ENCODE assay signal across 20 cellular contexts in genomic region chr7:3309140-3309539, GRCh38. TPM values are rescaled to one million over a fixed set of nuclear protein-coding genes. Genes with fewer than 3 reads are reported as not detected.
A peak's percentile ranks its signal among the peaks of the same experiment; 100 is the strongest.
DNase-seq lines count a peak whose midpoint lies in the region; ATAC-seq and TF ChIP-seq lines count a peak whose summit lies in the region.
"Had no signal": no experiment of that assay in that cellular context is flagged by ENCODE, and none has a peak within 500 bp of the region (broad histone marks: within the 10 kb centered on the region; RNA-seq: fewer than 3 reads in every experiment).

No MANE protein-coding gene starts in this region.

- TF ChIP-seq CTCF in AG04450 (IDR thresholded peaks at IDR 0.05; ENCODE audit: low read depth, low read length) = 0 out of 2 replicates have a peak, but pooled peaks have one; percentile 7
- no peak for TF ChIP-seq CTCF in HEK293 (tag by site-specific recombination; IDR thresholded peaks at IDR 0.05)
- peak; percentile 40; the same call in 1 of the 2 replicates for TF ChIP-seq CTCF in PC-3 (conservative IDR thresholded peaks at IDR 0.05; ENCODE audit: low read depth, low read length)
- TF ChIP-seq CTCF in fibroblast of pulmonary artery (IDR thresholded peaks at IDR 0.05; ENCODE audit: low read length, missing control alignments) = no peak

- H3K27me3 ChIP-seq in AG04450 (ENCODE audit: control insufficient read depth, insufficient read depth, low read length) (peaks cover 5% of the 10 kb centered on the region), PC-3 (ENCODE audit: low read length) (peaks cover 2% of the 10 kb centered on the region; the same call in 1 of the 2 replicates)
- H3K27me3 ChIP-seq: neural progenitor cell had no signal

- no peak overlapping the region for H3K27ac ChIP-seq in AG04450 (ENCODE audit: low read depth, low read length)
- no peak overlapping the region for H3K27ac ChIP-seq in HEK293 (ENCODE audit: extremely low read depth, low read depth, low read length)
- no peak overlapping the region for H3K27ac ChIP-seq in PC-3 (ENCODE audit: low read length)
- H3K27ac ChIP-seq: C4-2B, neural progenitor cell, thoracic aorta, WERI-Rb-1 had no signal

- no peak overlapping the region for H3K4me2 ChIP-seq in PC-3 (ENCODE audit: low read length)
- H3K4me2 ChIP-seq: GM23338, neural progenitor cell had no signal

- CTCF ChIA-PET in AG04450 (lab: Charles Lee) = interaction anchor here (0.6 to 1.9 kb wide), 9 partner anchors 8 to 1325 kb away, joined by 3 to 7 read pairs (median 4); partner anchors contain the start of gene SDK1
- CTCF ChIA-PET in HEK293 (lab: Yijun Ruan, JAX) = interaction anchor here (0.6 to 1.6 kb wide), 4 partner anchors 14 to 1170 kb away, joined by 3 to 4 read pairs (median 4); no protein-coding TSS in a partner anchor
- CTCF ChIA-PET in PC-3 (lab: Charles Lee) = interaction anchor here (0.6 to 0.7 kb wide), 5 partner anchors 90 to 551 kb away, joined by 4 to 9 read pairs (median 6); no protein-coding TSS in a partner anchor

- H3K9ac ChIP-seq in PC-3 (ENCODE audit: low read length) = no peak overlapping the region
- H3K9ac ChIP-seq: neural progenitor cell had no signal

- no peaks in the 10 kb centered on the region for H3F3A ChIP-seq in PC-3 (ENCODE audit: low read length, unreplicated experiment)

- ATAC-seq in PC-3 = peak; percentile 77
- ATAC-seq in GM21825 (IDR thresholded peaks at IDR 0.05; ENCODE audit: unreplicated experiment) = no peak
- ATAC-seq: GM23338, HepG2, sciatic nerve had no signal

- POLR2A ChIA-PET in AG04450 (lab: Yijun Ruan, JAX) = no interaction called here
- POLR2A ChIA-PET in HEK293 (lab: Yijun Ruan, JAX) = no interaction called here
- POLR2A ChIA-PET in PC-3 (lab: Charles Lee; ENCODE audit: unreplicated experiment) = interaction anchor here (0.6 kb wide), 1 partner anchor 11 kb away, joined by 6 read pairs; no protein-coding TSS in a partner anchor

- H3K9me3 ChIP-seq in AG04450 (ENCODE audit: control insufficient read depth, insufficient read depth, low read length) = no peaks in the 10 kb centered on the region
- no peaks in the 10 kb centered on the region for H3K9me3 ChIP-seq in HEK293 (ENCODE audit: control insufficient read depth, insufficient read depth, low read depth, low read length)
- no peaks in the 10 kb centered on the region for H3K9me3 ChIP-seq in PC-3 (ENCODE audit: low read length)
- H3K9me3 ChIP-seq: thoracic aorta had no signal

- no peaks in the 10 kb centered on the region for H3K9me2 ChIP-seq in PC-3 (replicated peaks; ENCODE audit: low read length)

- peaks cover 8% of the 10 kb centered on the region; the same call in 1 of the 2 replicates for H3K4me1 ChIP-seq in HEK293 (ENCODE audit: control insufficient read depth, insufficient read depth, low read length)
- no peaks in the 10 kb centered on the region for H3K4me1 ChIP-seq in PC-3 (ENCODE audit: insufficient read depth, low read length)
- H3K4me1 ChIP-seq: neural progenitor cell had no signal

- intact Hi-C loops in PC-3 (cut with micrococcal nuclease) = loop anchor here (2.0 to 10.0 kb wide), 5 partner anchors 73 to 444 kb away; no protein-coding TSS in a partner anchor

- H2AFZ ChIP-seq in PC-3 (ENCODE audit: low read length) = no peak overlapping the region
- H2AFZ ChIP-seq: GM23338, neural progenitor cell had no signal

- no peak for DNase-seq in AG04450 (ENCODE audit: low read depth, low spot score)
- DNase-seq in PC-3 = peak; percentile 65
- DNase-seq in fibroblast of pulmonary artery (ENCODE audit: low read depth) = peak; percentile 25
- no peak for DNase-seq in activated CD8-positive, alpha-beta memory T cell treated with anti-CD3 and anti-CD28 coated beads for 24 hours
- no peak for DNase-seq in UCSD-AML1 (lab: John Stamatoyannopoulos, UW; ENCODE audit: unreplicated experiment)
- DNase-seq: activated effector memory CD4-positive, alpha-beta T cell treated with Interleukin-2 at 50 U/mL for 16 hours; amniotic stem cell; EL; mesendoderm; OCI-M1; stimulated activated CD4-positive, alpha-beta T cell treated with anti-CD3 and anti-CD28 coated beads, Interleukin-2, amount 100 ng/mL, for 24 hours; WERI-Rb-1 had no signal

- H3K36me3 ChIP-seq in HEK293 (ENCODE audit: control insufficient read depth in 2 of 2, insufficient read depth in 1 of 2, low read length in 2 of 2) = no peaks in the 10 kb centered on the region
- no peaks in the 10 kb centered on the region for H3K36me3 ChIP-seq in PC-3 (ENCODE audit: low read depth, low read length)
- H3K36me3 ChIP-seq: neural progenitor cell, thoracic aorta had no signal

- H3K79me2 ChIP-seq in PC-3 (ENCODE audit: low read length) = no peaks in the 10 kb centered on the region

- H4K20me1 ChIP-seq in PC-3 (ENCODE audit: low read length) = no peaks in the 10 kb centered on the region

- H3K4me3 ChIP-seq in AG04450 (ENCODE audit: low read depth, low read length) (no peak overlapping the region), HEK293 (ENCODE audit: low read depth, low read length) (no peak overlapping the region), PC-3 (ENCODE audit: low read length) (no peak overlapping the region), fibroblast of pulmonary artery (replicated peaks; ENCODE audit: low read depth, low read length) (no peak overlapping the region)
- H3K4me3 ChIP-seq: GM23338, neural progenitor cell, thoracic aorta had no signal

- no TSS peak for BruUV-seq in PC-3 (replicated peaks; lab: Mats Ljungman, UMichigan)

TF ChIP-seq in HEK293, 187 proteins besides CTCF, POLR2A, EP300 and RAD21:
- TF ChIP-seq PRDM6 (tag by site-specific recombination; IDR thresholded peaks at IDR 0.05) (0 out of 2 replicates have a peak, but pooled peaks have one; percentile 8), ZNF391 (tag by site-specific recombination; IDR thresholded peaks at IDR 0.05; ENCODE audit: borderline replicate concordance, low read depth) (no peak), SCRT2 (tag by site-specific recombination; IDR thresholded peaks at IDR 0.05) (0 out of 2 replicates have a peak, but pooled peaks have one; percentile 9), ZNF518A (tag by site-specific recombination; conservative IDR thresholded peaks at IDR 0.05; ENCODE audit: low read depth) (no peak)

RNA-seq across cellular contexts. Expression of gene SDK1, which starts 8.1 kb away (rescaled TPM):
- polyA plus RNA-seq in AG04450 (2011; rRNA removed) = 2.2 and 3.3 TPM in 2 replicates
- polyA minus RNA-seq in AG04450 (2011; rRNA and poly(A)+ RNA removed) = 7.0 and 9.5 TPM in 2 replicates
- 2.8 and 4.8 TPM in 2 replicates for total RNA-seq in PC-3 (2014; rRNA removed)

Comparison
In these comparisons a context has a peak if more than half of its experiments do, and no peak if none do; other contexts are left out.
1. DNase-seq: peak in PC-3 (single experiment) and fibroblast of pulmonary artery (single experiment); none in AG04450 (single experiment), activated CD8-positive, alpha-beta memory T cell treated with anti-CD3 and anti-CD28 coated beads for 24 hours (single experiment) and UCSD-AML1 (single experiment).
2. CTCF ChIP-seq: peak in AG04450 (single experiment) and PC-3 (single experiment); none in HEK293 (single experiment) and fibroblast of pulmonary artery (single experiment).